Comparison of ENCODE assay signal across 19 cellular contexts in the genomic region with DNA sequence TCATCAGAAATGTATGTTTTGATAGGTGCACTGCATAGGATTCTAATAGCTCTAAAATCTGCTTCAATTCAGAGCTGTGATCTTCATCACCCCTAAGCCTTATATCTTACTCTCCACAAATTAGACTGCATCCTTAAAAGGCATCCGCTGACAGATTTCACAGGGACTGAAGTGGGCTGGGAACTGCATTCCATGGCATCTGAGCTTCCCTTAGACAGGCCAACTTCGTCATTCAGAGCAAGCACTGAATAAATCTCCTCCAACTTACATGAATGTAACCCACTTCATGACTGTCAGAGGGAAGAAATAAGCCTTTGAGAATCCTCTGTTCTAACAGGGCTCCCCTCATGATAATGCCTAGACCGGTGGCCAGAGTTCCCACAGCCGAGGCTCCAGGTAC.
A peak's percentile ranks its signal among the peaks of the same experiment; 100 is the strongest.
DNase-seq lines count a peak whose midpoint lies in the region; ATAC-seq, FAIRE-seq and TF ChIP-seq lines count a peak whose summit lies in the region.
"Had no signal": no experiment of that assay in that cellular context is flagged by ENCODE, and none has a peak within 500 bp of the region (broad histone marks: within the 10 kb centered on the region; RNA-seq: fewer than 3 reads in every experiment).

No MANE protein-coding gene starts in this region.

- CTCF ChIA-PET in CD4-positive, alpha-beta T cell (lab: Charles Lee), result no interaction called here

- FAIRE-seq in GM19239 (lab: Jason Lieb, UNC), result peak; percentile 21
- FAIRE-seq: G401.6, RCC 7860 had no signal

- POLR2A ChIA-PET in CD4-positive, alpha-beta T cell (lab: Charles Lee), result no interaction called here

- peaks cover 77% of the 10 kb centered on the region for H3K4me1 Mint-ChIP-seq in CD4-positive, alpha-beta T cell (ENCODE audit: low read depth)
- peaks cover 42% of the 10 kb centered on the region for H3K4me1 Mint-ChIP-seq in neural crest cell
- peaks cover 56% of the 10 kb centered on the region for H3K4me1 Mint-ChIP-seq in stimulated activated naive CD8-positive, alpha-beta T cell treated with anti-CD3 and anti-CD28 coated beads, Interleukin-15, amount 100 ng/mL, for 72 hours

- H3K27me3 Mint-ChIP-seq in CD4-positive, alpha-beta T cell, result no peaks in the 10 kb centered on the region
- H3K27me3 Mint-ChIP-seq in neural crest cell (ENCODE audit: low read depth), result no peaks in the 10 kb centered on the region
- no peaks in the 10 kb centered on the region for H3K27me3 Mint-ChIP-seq in stimulated activated naive CD8-positive, alpha-beta T cell treated with anti-CD3 and anti-CD28 coated beads, Interleukin-15, amount 100 ng/mL, for 72 hours

- H3K36me3 Mint-ChIP-seq in CD4-positive, alpha-beta T cell (ENCODE audit: low read depth), result peaks cover 67% of the 10 kb centered on the region
- peaks cover 16% of the 10 kb centered on the region for H3K36me3 Mint-ChIP-seq in neural crest cell (ENCODE audit: low read depth)

- no peaks in the 10 kb centered on the region for H3K4me1 ChIP-seq in cardiac muscle cell (ENCODE audit: low read depth)

- H3K36me3 ChIP-seq in cardiac muscle cell, result no peaks in the 10 kb centered on the region

- peak overlapping the region; percentile 10 for H3K27ac Mint-ChIP-seq in CD4-positive, alpha-beta T cell
- peak overlapping the region; percentile 52 for H3K27ac Mint-ChIP-seq in neural crest cell (ENCODE audit: unreplicated experiment)
- no peak overlapping the region for H3K27ac Mint-ChIP-seq in stimulated activated naive CD8-positive, alpha-beta T cell treated with anti-CD3 and anti-CD28 coated beads, Interleukin-15, amount 100 ng/mL, for 72 hours
- H3K27ac Mint-ChIP-seq: HFFc6 had no signal

- H3K9me3 Mint-ChIP-seq in CD4-positive, alpha-beta T cell, result peaks cover 2% of the 10 kb centered on the region
- H3K9me3 Mint-ChIP-seq in neural crest cell, result peaks cover 11% of the 10 kb centered on the region
- no peaks in the 10 kb centered on the region for H3K9me3 Mint-ChIP-seq in stimulated activated naive CD8-positive, alpha-beta T cell treated with anti-CD3 and anti-CD28 coated beads, Interleukin-15, amount 100 ng/mL, for 72 hours

- no peak overlapping the region for H3K4me3 Mint-ChIP-seq in CD4-positive, alpha-beta T cell
- H3K4me3 Mint-ChIP-seq in neural crest cell, result no peak overlapping the region
- no peak overlapping the region for H3K4me3 Mint-ChIP-seq in stimulated activated naive CD8-positive, alpha-beta T cell treated with anti-CD3 and anti-CD28 coated beads, Interleukin-15, amount 100 ng/mL, for 72 hours
- H3K4me3 Mint-ChIP-seq: HFFc6 had no signal

- no peak for DNase-seq in CD4-positive, alpha-beta T cell
- DNase-seq in GM19239 (ENCODE audit: insufficient read length, low spot score) (no peak), cardiac muscle cell (ENCODE audit: low read depth in 1 of 2, low spot score in 1 of 2) (peak in 1 of 2 donors; percentile 60), neural crest cell (ENCODE audit: low read depth, low spot score) (no peak), posterior cingulate gyrus (no peak)
- DNase-seq in stimulated activated naive CD8-positive, alpha-beta T cell treated with anti-CD3 and anti-CD28 coated beads, Interleukin-15, amount 100 ng/mL, for 72 hours, result no peak
- DNase-seq: DND-41, H7, HFFc6, NCI-H1436, NCI-H2029, NCI-H446, SHP77 had no signal

- no peak for TF ChIP-seq CTCF in CD4-positive, alpha-beta T cell (IDR thresholded peaks at IDR 0.05)
- TF ChIP-seq CTCF in cardiac muscle cell (IDR thresholded peaks at IDR 0.05; ENCODE audit: low read depth, low read length) (no peak), neural crest cell (conservative IDR thresholded peaks at IDR 0.05) (no peak)

- H3K4me3 ChIP-seq in cardiac muscle cell, result no peak overlapping the region
- H3K4me3 ChIP-seq: SK-N-MC had no signal

- no peaks in the 10 kb centered on the region for H3K27me3 ChIP-seq in CD4-positive, alpha-beta T cell (ENCODE audit: control insufficient read depth, insufficient read depth, low read length)
- H3K27me3 ChIP-seq in cardiac muscle cell, result no peaks in the 10 kb centered on the region

- no peak overlapping the region for H3K27ac ChIP-seq in CD4-positive, alpha-beta T cell (ENCODE audit: low read depth, low read length)
- peak overlapping the region; percentile 13 for H3K27ac ChIP-seq in cardiac muscle cell
- H3K27ac ChIP-seq: C4-2B, HL-60, SK-N-MC had no signal

- H3K9me3 ChIP-seq in CD4-positive, alpha-beta T cell (ENCODE audit: control insufficient read depth, low read length), result no peaks in the 10 kb centered on the region
- H3K9me3 ChIP-seq in cardiac muscle cell (ENCODE audit: low read depth), result no peaks in the 10 kb centered on the region

- ATAC-seq in CD4-positive, alpha-beta T cell (ENCODE audit: poor library complexity), result no peak
- no peak for ATAC-seq in stimulated activated naive CD8-positive, alpha-beta T cell treated with anti-CD3 and anti-CD28 coated beads, Interleukin-15, amount 100 ng/mL, for 72 hours
- no peak for ATAC-seq in HG02678 (IDR thresholded peaks at IDR 0.05; ENCODE audit: unreplicated experiment)

- intact Hi-C loops in CD4-positive, alpha-beta T cell (cut with DNase I, micrococcal nuclease), result loop anchor here in 1 of 2 experiments (10.0 kb wide), 1 partner anchor 65 kb away; no protein-coding TSS in a partner anchor
- intact Hi-C loops in posterior cingulate gyrus (cut with DNase I), result no loop called here

Comparison
In these comparisons a context has a peak if more than half of its experiments do, and no peak if none do; other contexts are left out.
1. H3K27ac Mint-ChIP-seq: peak in CD4-positive, alpha-beta T cell (single experiment) and neural crest cell (single experiment); none in stimulated activated naive CD8-positive, alpha-beta T cell treated with anti-CD3 and anti-CD28 coated beads, Interleukin-15, amount 100 ng/mL, for 72 hours (0 of 2).